Comparison of ENCODE assay signal across 1 cellular context in genomic region chr17:37787055-37787720, GRCh38.
A peak's percentile ranks its signal among the peaks of the same experiment; 100 is the strongest.
TF ChIP-seq lines count a peak whose summit lies in the region.

No MANE protein-coding gene starts in this region.

TF ChIP-seq in HepG2, 621 proteins besides CTCF, POLR2A, EP300 and RAD21 (continued from another document and continues in another):
- no peak for TF ChIP-seq ZNF503 (CRISPR knock-in tag; IDR thresholded peaks at IDR 0.05)
- no peak for TF ChIP-seq NCOA2 (CRISPR knock-in tag; IDR thresholded peaks at IDR 0.05)
- 0 out of 2 replicates have a peak, but pooled peaks have one; percentile 21 for TF ChIP-seq ZNF350 (CRISPR knock-in tag; IDR thresholded peaks at IDR 0.05; ENCODE audit: borderline replicate concordance, low read depth)
- TF ChIP-seq SRY (CRISPR knock-in tag; IDR thresholded peaks at IDR 0.05) = no peak
- no peak for TF ChIP-seq ZNF253 (CRISPR knock-in tag; IDR thresholded peaks at IDR 0.05; ENCODE audit: borderline replicate concordance)
- TF ChIP-seq ZBTB21 (CRISPR knock-in tag; IDR thresholded peaks at IDR 0.05) = no peak
- 0 out of 2 replicates have a peak, but pooled peaks have one; percentile 35 for TF ChIP-seq GATAD2A (CRISPR knock-in tag; IDR thresholded peaks at IDR 0.05)
- no peak for TF ChIP-seq ZFP36 (IDR thresholded peaks at IDR 0.05; ENCODE audit: borderline replicate concordance, low read depth, low read length, partially characterized antibody)
- no peak for TF ChIP-seq GATAD1 (CRISPR knock-in tag; IDR thresholded peaks at IDR 0.05)
- TF ChIP-seq TOE1 (CRISPR knock-in tag; IDR thresholded peaks at IDR 0.05) = no peak
- TF ChIP-seq ZNF746 (CRISPR knock-in tag; IDR thresholded peaks at IDR 0.05) = no peak; the same call in 1 of the 2 replicates
- TF ChIP-seq ZNF160 (CRISPR knock-in tag; IDR thresholded peaks at IDR 0.05) = no peak
- no peak for TF ChIP-seq ZNF510 (CRISPR knock-in tag; IDR thresholded peaks at IDR 0.05; ENCODE audit: low read depth)
- no peak for TF ChIP-seq AGO2 (optimal IDR thresholded peaks at IDR 0.05; ENCODE audit: low read depth, low read length)
- peak; percentile 55; the same call in 1 of the 2 replicates for TF ChIP-seq ISL2 (CRISPR knock-in tag; IDR thresholded peaks at IDR 0.05)
- no peak for TF ChIP-seq CREB1 (IDR thresholded peaks at IDR 0.05)
- no peak for TF ChIP-seq CREB1 (CRISPR knock-in tag; IDR thresholded peaks at IDR 0.05)
- TF ChIP-seq PBX3 (CRISPR knock-in tag; IDR thresholded peaks at IDR 0.05; ENCODE audit: borderline replicate concordance) = no peak
- no peak for TF ChIP-seq KDM1A (CRISPR knock-in tag; IDR thresholded peaks at IDR 0.05)
- no peak for TF ChIP-seq GPBP1L1 (CRISPR knock-in tag; IDR thresholded peaks at IDR 0.05)
- TF ChIP-seq CAMTA2 (CRISPR knock-in tag; IDR thresholded peaks at IDR 0.05; ENCODE audit: borderline replicate concordance) = no peak
- TF ChIP-seq GRHL1 (CRISPR knock-in tag; conservative IDR thresholded peaks at IDR 0.05) = no peak
- TF ChIP-seq TSC22D2 (CRISPR knock-in tag; IDR thresholded peaks at IDR 0.05; ENCODE audit: borderline replicate concordance) = no peak
- TF ChIP-seq ZBTB43 (CRISPR knock-in tag; conservative IDR thresholded peaks at IDR 0.05) = no peak
- peak; percentile 42; the same call in 1 of the 2 replicates for TF ChIP-seq ZNF263 (CRISPR knock-in tag; IDR thresholded peaks at IDR 0.05)
- TF ChIP-seq MXD1 (CRISPR knock-in tag; IDR thresholded peaks at IDR 0.05) = no peak
- no peak for TF ChIP-seq E2F1 (CRISPR knock-in tag; IDR thresholded peaks at IDR 0.05)
- TF ChIP-seq ZBTB40 (IDR thresholded peaks at IDR 0.05) = no peak
- TF ChIP-seq ZBTB40 (CRISPR knock-in tag; IDR thresholded peaks at IDR 0.05) = no peak
- no peak for TF ChIP-seq ZNF607 (CRISPR knock-in tag; IDR thresholded peaks at IDR 0.05; ENCODE audit: borderline replicate concordance)
- TF ChIP-seq ZFP91 (CRISPR knock-in tag; IDR thresholded peaks at IDR 0.05; ENCODE audit: borderline replicate concordance) = no peak
- no peak for TF ChIP-seq CSRNP2 (CRISPR knock-in tag; conservative IDR thresholded peaks at IDR 0.05; ENCODE audit: low read depth)
- TF ChIP-seq JARID2 (CRISPR knock-in tag; IDR thresholded peaks at IDR 0.05; ENCODE audit: insufficient replicate concordance) = no peak
- TF ChIP-seq JUNB (CRISPR knock-in tag; IDR thresholded peaks at IDR 0.05; ENCODE audit: borderline replicate concordance) = no peak
